Comparison of ENCODE assay signal across 19 cellular contexts in genomic region chr13:46469064-46469463, GRCh38.
DNase-seq lines count a peak whose midpoint lies in the region; ATAC-seq, FAIRE-seq and TF ChIP-seq lines count a peak whose summit lies in the region.
"Had no signal": no experiment of that assay in that cellular context is flagged by ENCODE, and none has a peak within 500 bp of the region (broad histone marks: within the 10 kb centered on the region; RNA-seq: fewer than 3 reads in every experiment).

No MANE protein-coding gene starts in this region.

- no TSS peak for BruUV-seq in K562 (replicated peaks; lab: Mats Ljungman, UMichigan)

- no peak overlapping the region for H2AFZ ChIP-seq in K562 (ENCODE audit: low read depth, low read length)

- H3K27me3 ChIP-seq in K562 (ENCODE audit: control insufficient read depth in 2 of 2, insufficient read depth in 2 of 2, low read length in 2 of 2) = no peaks in the 10 kb centered on the region
- H3K27me3 ChIP-seq: cardiac muscle cell had no signal

- WGBS in K562 (ENCODE audit: insufficient coverage, low coverage, missing lambda C conversion rate) = 0% methylated on average over 2 of the region's 2 CpGs

- no peak overlapping the region for H3K4me3 ChIP-seq in K562
- no peak overlapping the region for H3K4me3 ChIP-seq in kidney (ENCODE audit: low read length in 2 of 2)
- H3K4me3 ChIP-seq: A549, cardiac muscle cell had no signal

- TF ChIP-seq CTCF in HFFc6 (IDR thresholded peaks at IDR 0.05) = no peak
- no peak for TF ChIP-seq CTCF in K562 (IDR thresholded peaks at IDR 0.05 in 2 of 3, conservative IDR thresholded peaks at IDR 0.05 in 1 of 3; ENCODE audit: insufficient read depth in 2 of 3, low read depth in 1 of 3, low read length in 3 of 3)
- TF ChIP-seq CTCF in kidney (IDR thresholded peaks at IDR 0.05; ENCODE audit: borderline replicate concordance, extremely low read depth, insufficient read depth) = no peak
- TF ChIP-seq CTCF in GM10266 (IDR thresholded peaks at IDR 0.05; ENCODE audit: control insufficient read depth, insufficient read depth, low read depth, missing control alignments) = no peak

- no peak for TF ChIP-seq EP300 in K562 (IDR thresholded peaks at IDR 0.05; ENCODE audit: low read length)

- H4K20me1 ChIP-seq in K562 (replicated peaks; ENCODE audit: control insufficient read depth, insufficient read depth, low read length) = no peaks in the 10 kb centered on the region

- no peak overlapping the region for H3K4me3 Mint-ChIP-seq in HFFc6
- H3K4me3 Mint-ChIP-seq: activated CD4-positive, alpha-beta T cell treated with anti-CD3 and anti-CD28 coated beads for 36 hours; natural killer cell had no signal

- H3K27ac ChIP-seq in K562 (ENCODE audit: extremely low read depth, low read depth, low read length) (no peak overlapping the region), kidney (ENCODE audit: low read depth in 2 of 2, low read length in 2 of 2) (no peak overlapping the region)
- H3K27ac ChIP-seq: A549, cardiac muscle cell had no signal

- H3K4me1 Mint-ChIP-seq in HFFc6 (ENCODE audit: low read depth) = peaks cover 15% of the 10 kb centered on the region; the same call in 1 of the 2 replicates
- H3K4me1 Mint-ChIP-seq: activated CD4-positive, alpha-beta T cell treated with anti-CD3 and anti-CD28 coated beads for 36 hours; natural killer cell had no signal

- peak; percentile 59 for DNase-seq in A172 (ENCODE audit: low spot score)
- peak; percentile 75 for DNase-seq in HFFc6
- no peak for DNase-seq in K562 (ENCODE audit: extremely low read depth in 1 of 4, low spot score in 3 of 4)
- no peak for DNase-seq in kidney
- DNase-seq in GM10266 (ENCODE audit: extremely low spot score) = no peak
- DNase-seq in activated CD4-positive, alpha-beta T cell treated with anti-CD3 and anti-CD28 coated beads for 48 hours = no peak
- DNase-seq in D341Med (ENCODE audit: low spot score) = no peak
- DNase-seq: activated CD4-positive, alpha-beta T cell treated with anti-CD3 and anti-CD28 coated beads for 36 hours; DMS 273 treated with DMSO at 0.1 percent for 48 hours; erythroblast; KG1; kidney glomerular epithelial cell; natural killer cell; NCI-H2081 treated with DMSO at 0.1 percent for 48 hours; trophoblast cell had no signal

- no peaks in the 10 kb centered on the region for H3K27me3 Mint-ChIP-seq in HFFc6 (ENCODE audit: insufficient read depth)
- H3K27me3 Mint-ChIP-seq: activated CD4-positive, alpha-beta T cell treated with anti-CD3 and anti-CD28 coated beads for 36 hours had no signal

- ATAC-seq in K562 = no peak
- ATAC-seq in HG03045 (IDR thresholded peaks at IDR 0.05; ENCODE audit: unreplicated experiment) = no peak
- ATAC-seq: A549; activated CD4-positive, alpha-beta T cell treated with anti-CD3 and anti-CD28 coated beads for 36 hours; HCT116; natural killer cell had no signal

- no peak overlapping the region for H3K9ac ChIP-seq in K562 (ENCODE audit: insufficient read depth in 1 of 2, low read depth in 2 of 2, low read length in 2 of 2)
- H3K9ac ChIP-seq in kidney (ENCODE audit: low read length in 2 of 2) = no peak overlapping the region

- no peak overlapping the region for H3K4me2 ChIP-seq in K562 (ENCODE audit: insufficient read depth, low read length)
- H3K4me2 ChIP-seq: A549 had no signal

- TF ChIP-seq POLR2A in K562 (conservative IDR thresholded peaks at IDR 0.05) = no peak

- H3K9me3 ChIP-seq in K562 (replicated peaks; ENCODE audit: control insufficient read depth, insufficient read depth, low read depth, low read length) (no peaks in the 10 kb centered on the region), kidney (ENCODE audit: control insufficient read depth in 1 of 2, low read length in 2 of 2) (no peaks in the 10 kb centered on the region)
- H3K9me3 ChIP-seq: A549 had no signal

- H3K36me3 ChIP-seq in K562 (ENCODE audit: control insufficient read depth, insufficient read depth, low read length) (no peaks in the 10 kb centered on the region), kidney (ENCODE audit: control insufficient read depth in 1 of 2, insufficient read depth in 2 of 2, low read length in 2 of 2) (no peaks in the 10 kb centered on the region)
- H3K36me3 ChIP-seq: cardiac muscle cell had no signal

- in situ Hi-C loops in K562 (cut with MboI) = loop anchor here (10.0 kb wide), 1 partner anchor 1084 kb away; no protein-coding TSS in a partner anchor

- no peak for TF ChIP-seq RAD21 in K562 (CRISPR knock-in tag; conservative IDR thresholded peaks at IDR 0.05 in 1 of 2, IDR thresholded peaks at IDR 0.05 in 1 of 2)

- intact Hi-C loops in K562 (cut with micrococcal nuclease) = no loop called here
- intact Hi-C loops in kidney (cut with DNase I) = no loop called here

- no peaks in the 10 kb centered on the region for H3K9me3 Mint-ChIP-seq in HFFc6
- H3K9me3 Mint-ChIP-seq: natural killer cell had no signal

- H3K36me3 Mint-ChIP-seq in HFFc6 (ENCODE audit: low read depth) = no peaks in the 10 kb centered on the region
- H3K36me3 Mint-ChIP-seq: natural killer cell had no signal

- CTCF ChIA-PET in K562 (lab: Yijun Ruan, JAX; ENCODE audit: low intra/inter-chr PET ratio) = no interaction called here

- H3K4me1 ChIP-seq in K562 (replicated peaks in 1 of 2; ENCODE audit: control insufficient read depth in 2 of 2, insufficient read depth in 2 of 2, low read length in 2 of 2) (no peaks in the 10 kb centered on the region; a peak in 1 of 5 replicates), kidney (ENCODE audit: control insufficient read depth in 1 of 2, insufficient read depth in 1 of 2, low read depth in 1 of 2, low read length in 2 of 2) (no peaks in the 10 kb centered on the region)
- H3K4me1 ChIP-seq: A549 had no signal

- H3K27ac Mint-ChIP-seq in HFFc6 = no peak overlapping the region
- H3K27ac Mint-ChIP-seq: activated CD4-positive, alpha-beta T cell treated with anti-CD3 and anti-CD28 coated beads for 36 hours; natural killer cell had no signal

- H3K79me2 ChIP-seq in K562 (ENCODE audit: control insufficient read depth, insufficient read depth, low read length) = no peaks in the 10 kb centered on the region

- POLR2A ChIA-PET in K562 (lab: Yijun Ruan, JAX) = interaction anchor here (0.7 kb wide), 1 partner anchor 368 kb away, joined by 3 read pairs; no protein-coding TSS in a partner anchor

- no peak for FAIRE-seq in K562 (lab: Jason Lieb, UNC)
- FAIRE-seq in kidney (lab: Jason Lieb, UNC) = peak; percentile 81
- FAIRE-seq: A549 had no signal

- H3K9me1 ChIP-seq in K562 (ENCODE audit: control insufficient read depth, insufficient read depth, low read length) = no peaks in the 10 kb centered on the region

TF ChIP-seq in K562, 482 proteins besides CTCF, POLR2A, EP300 and RAD21 (continues in another document):
- TF ChIP-seq TCF7 (IDR thresholded peaks at IDR 0.05; ENCODE audit: borderline replicate concordance) (no peak), MEIS2 (IDR thresholded peaks at IDR 0.05; ENCODE audit: partially characterized antibody) (peak; percentile 58)
- TF ChIP-seq, protein P1, sequence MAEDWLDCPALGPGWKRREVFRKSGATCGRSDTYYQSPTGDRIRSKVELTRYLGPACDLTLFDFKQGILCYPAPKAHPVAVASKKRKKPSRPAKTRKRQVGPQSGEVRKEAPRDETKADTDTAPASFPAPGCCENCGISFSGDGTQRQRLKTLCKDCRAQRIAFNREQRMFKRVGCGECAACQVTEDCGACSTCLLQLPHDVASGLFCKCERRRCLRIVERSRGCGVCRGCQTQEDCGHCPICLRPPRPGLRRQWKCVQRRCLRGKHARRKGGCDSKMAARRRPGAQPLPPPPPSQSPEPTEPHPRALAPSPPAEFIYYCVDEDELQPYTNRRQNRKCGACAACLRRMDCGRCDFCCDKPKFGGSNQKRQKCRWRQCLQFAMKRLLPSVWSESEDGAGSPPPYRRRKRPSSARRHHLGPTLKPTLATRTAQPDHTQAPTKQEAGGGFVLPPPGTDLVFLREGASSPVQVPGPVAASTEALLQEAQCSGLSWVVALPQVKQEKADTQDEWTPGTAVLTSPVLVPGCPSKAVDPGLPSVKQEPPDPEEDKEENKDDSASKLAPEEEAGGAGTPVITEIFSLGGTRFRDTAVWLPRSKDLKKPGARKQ (CRISPR knock-in tag; IDR thresholded peaks at IDR 0.05) = no peak
- TF ChIP-seq, protein P2, sequence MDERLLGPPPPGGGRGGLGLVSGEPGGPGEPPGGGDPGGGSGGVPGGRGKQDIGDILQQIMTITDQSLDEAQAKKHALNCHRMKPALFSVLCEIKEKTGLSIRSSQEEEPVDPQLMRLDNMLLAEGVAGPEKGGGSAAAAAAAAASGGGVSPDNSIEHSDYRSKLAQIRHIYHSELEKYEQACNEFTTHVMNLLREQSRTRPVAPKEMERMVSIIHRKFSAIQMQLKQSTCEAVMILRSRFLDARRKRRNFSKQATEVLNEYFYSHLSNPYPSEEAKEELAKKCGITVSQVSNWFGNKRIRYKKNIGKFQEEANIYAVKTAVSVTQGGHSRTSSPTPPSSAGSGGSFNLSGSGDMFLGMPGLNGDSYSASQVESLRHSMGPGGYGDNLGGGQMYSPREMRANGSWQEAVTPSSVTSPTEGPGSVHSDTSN (CRISPR knock-in tag; IDR thresholded peaks at IDR 0.05; ENCODE audit: low read depth) = no peak
- TF ChIP-seq, protein P2 (tag; conservative IDR thresholded peaks at IDR 0.05; ENCODE audit: low read depth) = no peak; the same call in 1 of the 2 replicates
- TF ChIP-seq, protein P3, sequence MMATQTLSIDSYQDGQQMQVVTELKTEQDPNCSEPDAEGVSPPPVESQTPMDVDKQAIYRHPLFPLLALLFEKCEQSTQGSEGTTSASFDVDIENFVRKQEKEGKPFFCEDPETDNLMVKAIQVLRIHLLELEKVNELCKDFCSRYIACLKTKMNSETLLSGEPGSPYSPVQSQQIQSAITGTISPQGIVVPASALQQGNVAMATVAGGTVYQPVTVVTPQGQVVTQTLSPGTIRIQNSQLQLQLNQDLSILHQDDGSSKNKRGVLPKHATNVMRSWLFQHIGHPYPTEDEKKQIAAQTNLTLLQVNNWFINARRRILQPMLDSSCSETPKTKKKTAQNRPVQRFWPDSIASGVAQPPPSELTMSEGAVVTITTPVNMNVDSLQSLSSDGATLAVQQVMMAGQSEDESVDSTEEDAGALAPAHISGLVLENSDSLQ (IDR thresholded peaks at IDR 0.05) = peak; percentile 32; the same call in 1 of the 2 replicates

Comparison
In these comparisons a context has a peak if more than half of its experiments do, and no peak if none do; other contexts are left out.
1. DNase-seq: peak in A172 (single experiment) and HFFc6 (single experiment); none in K562 (0 of 4), kidney (single experiment), GM10266 (single experiment), activated CD4-positive, alpha-beta T cell treated with anti-CD3 and anti-CD28 coated beads for 48 hours (single experiment) and D341Med (single experiment).